In genomic region chr18:63336366-63337099, GRCh38 we compare ENCODE assay signal across 12 cellular contexts. TPM values are rescaled to one million over a fixed set of nuclear protein-coding genes. Genes with fewer than 3 reads are reported as not detected.
DNase-seq lines count a peak whose midpoint lies in the region; FAIRE-seq and TF ChIP-seq lines count a peak whose summit lies in the region.
"Had no signal": no experiment of that assay in that cellular context is flagged by ENCODE, and none has a peak within 500 bp of the region (broad histone marks: within the 10 kb centered on the region; RNA-seq: fewer than 3 reads in every experiment).

No MANE protein-coding gene starts in this region.

- H3K36me3 ChIP-seq in small intestine (ENCODE audit: control insufficient read depth in 2 of 2, insufficient read depth in 2 of 2, low read length in 2 of 2), result peaks cover 10 to 21% of the 10 kb centered on the region in 2 donors

- H3K4me1 ChIP-seq in small intestine (ENCODE audit: control insufficient read depth in 2 of 2, insufficient read depth in 1 of 2, low read depth in 1 of 2, low read length in 1 of 2), result no peaks in the 10 kb centered on the region
- H3K4me1 ChIP-seq: upper lobe of left lung had no signal

- peak overlapping the region in 1 of 2 donors; percentile 14 for H3K27ac ChIP-seq in small intestine (ENCODE audit: low read depth in 1 of 2, low read length in 1 of 2)
- H3K27ac ChIP-seq: cardiac muscle cell had no signal

- H3K27me3 ChIP-seq in small intestine (ENCODE audit: control insufficient read depth in 2 of 2, insufficient read depth in 2 of 2, low read length in 2 of 2), result no peaks in the 10 kb centered on the region
- H3K27me3 ChIP-seq: cardiac muscle cell, upper lobe of left lung had no signal

- WGBS in small intestine, 3 donors, result 52 to 55% (median 52%) methylated on average over 8 of the region's 8 CpGs

- TF ChIP-seq CTCF in fibroblast of villous mesenchyme (IDR thresholded peaks at IDR 0.05; ENCODE audit: insufficient read depth, low read depth, low read length), result no peak

- FAIRE-seq in H54 (lab: Jason Lieb, UNC) (peak; percentile 96), small intestine (lab: Jason Lieb, UNC) (no peak)

- H3K4me3 ChIP-seq in fibroblast of villous mesenchyme (ENCODE audit: low read depth, low read length) (no peak overlapping the region), small intestine (ENCODE audit: low read depth in 1 of 2, low read length in 2 of 2) (no peak overlapping the region)
- H3K4me3 ChIP-seq: cardiac muscle cell, upper lobe of left lung had no signal

- DNase-seq in H54 (ENCODE audit: insufficient read length, low spot score) (no peak), SW480 (ENCODE audit: low spot score) (peak; percentile 44), fibroblast of villous mesenchyme (ENCODE audit: low read depth) (peak; percentile 93), small intestine (peak; percentile 39), COLO668 (lab: John Stamatoyannopoulos, UW; ENCODE audit: unreplicated experiment) (no peak), germinal center (ENCODE audit: low spot score) (no peak)
- no peak for DNase-seq in activated CD8-positive, alpha-beta memory T cell treated with anti-CD3 and anti-CD28 coated beads, Interleukin-2, amount 50 U/mL, for 4 hours
- DNase-seq: activated B cell treated with CpG ODN at 0.5 μM for 24 hours, left colon, NCI-H82, upper lobe of left lung had no signal

- H3K9me3 ChIP-seq in small intestine (ENCODE audit: control insufficient read depth, low read depth), result no peaks in the 10 kb centered on the region
- H3K9me3 ChIP-seq: upper lobe of left lung had no signal

- TF ChIP-seq POLR2A in H54 (IDR thresholded peaks at IDR 0.05; ENCODE audit: low read depth, low read length), result no peak

RNA-seq across cellular contexts. Expression of gene BCL2, which starts 17.0 kb away (rescaled TPM):
- 0.64 and 0.86 TPM in 2 replicates for total RNA-seq in fibroblast of villous mesenchyme
- 1 to 10 TPM in 2 of 3 donors, under 1 TPM in 1; 0.89 to 5.4 (median 2.2) TPM for polyA plus RNA-seq in small intestine

RNA-seq across cellular contexts. Expression of gene KDSR, which starts 30.5 kb away (rescaled TPM):
- total RNA-seq in fibroblast of villous mesenchyme, result 26.8 and 31.2 TPM in 2 replicates
- polyA plus RNA-seq in small intestine, result 10 to 100 TPM in 1 of 3 donors, 1 to 10 TPM in 2; 5.8 to 23.8 (median 8.6) TPM

Comparison
In these comparisons a context has a peak if more than half of its experiments do, and no peak if none do; other contexts are left out.
1. DNase-seq: peak in SW480 (single experiment), fibroblast of villous mesenchyme (single experiment) and small intestine (single experiment); none in H54 (single experiment), COLO668 (single experiment), germinal center (single experiment) and activated CD8-positive, alpha-beta memory T cell treated with anti-CD3 and anti-CD28 coated beads, Interleukin-2, amount 50 U/mL, for 4 hours (single experiment).